ENCODE assay signal across 7 cellular contexts in genomic region chr15:99502182-99502581, GRCh38.
A peak's percentile ranks its signal among the peaks of the same experiment; 100 is the strongest.
DNase-seq lines count a peak whose midpoint lies in the region; ATAC-seq and TF ChIP-seq lines count a peak whose summit lies in the region.

No MANE protein-coding gene starts in this region.

- TF ChIP-seq CTCF in thyroid gland (IDR thresholded peaks at IDR 0.05): no peak
- TF ChIP-seq CTCF in gastrocnemius medialis (IDR thresholded peaks at IDR 0.05 in 4 of 5, conservative IDR thresholded peaks at IDR 0.05 in 1 of 5): no peak

- DNase-seq in kidney tubule cell (ENCODE audit: low spot score): peak; percentile 4
- no peak for DNase-seq in thyroid gland
- DNase-seq in amniotic stem cell (lab: John Stamatoyannopoulos, UW): no peak
- no peak for DNase-seq in gastrocnemius medialis

- no peak overlapping the region for H3K4me3 ChIP-seq in thyroid gland (replicated peaks in 1 of 3)
- no peak overlapping the region for H3K4me3 ChIP-seq in gastrocnemius medialis

- TF ChIP-seq POLR2A in thyroid gland (IDR thresholded peaks at IDR 0.05) (no peak), gastrocnemius medialis (IDR thresholded peaks at IDR 0.05) (no peak)

- intact Hi-C loops in thyroid gland (cut with DNase I) (no loop called here), gastrocnemius medialis (cut with DNase I; ENCODE audit: low total_unique reads) (loop anchor here (10.0 kb wide), 1 partner anchor 47 kb away; no protein-coding TSS in a partner anchor)

- H3K36me3 ChIP-seq in thyroid gland (no peaks in the 10 kb centered on the region), gastrocnemius medialis (no peaks in the 10 kb centered on the region)

- ATAC-seq in GM18517 (IDR thresholded peaks at IDR 0.05; ENCODE audit: unreplicated experiment) (peak; percentile 60), GM21360 (IDR thresholded peaks at IDR 0.05; ENCODE audit: unreplicated experiment) (peak; percentile 56), HG03280 (IDR thresholded peaks at IDR 0.05; ENCODE audit: unreplicated experiment) (peak; percentile 46), gastrocnemius medialis (no peak)

- H3K9me3 ChIP-seq in thyroid gland (no peaks in the 10 kb centered on the region), gastrocnemius medialis (no peaks in the 10 kb centered on the region)

- H3K27ac ChIP-seq in thyroid gland: no peak overlapping the region
- H3K27ac ChIP-seq in gastrocnemius medialis: no peak overlapping the region

- in situ Hi-C loops in gastrocnemius medialis (cut with MboI; ENCODE audit: low sequenced_read_pairs in 4 of 4): no loop called here

- 82 to 94% methylated on average over 2 to 4 of the region's 4 CpGs for WGBS in thyroid gland, 2 donors

- H3K27me3 ChIP-seq in thyroid gland (no peaks in the 10 kb centered on the region), gastrocnemius medialis (no peaks in the 10 kb centered on the region)

- peaks cover 0 to under 1% of the 10 kb centered on the region in 2 donors for H3K4me1 ChIP-seq in thyroid gland
- peaks cover 20 to 22% of the 10 kb centered on the region in 2 donors for H3K4me1 ChIP-seq in gastrocnemius medialis

Comparison
In these comparisons a context has a peak if more than half of its experiments do, and no peak if none do; other contexts are left out.
1. ATAC-seq: peak in GM18517 (single experiment), GM21360 (single experiment) and HG03280 (single experiment); none in gastrocnemius medialis (0 of 2).